In genomic region chrX:46330513-46330912, GRCh38 we compare ENCODE assay signal across 20 cellular contexts.
A peak's percentile ranks its signal among the peaks of the same experiment; 100 is the strongest.
DNase-seq lines count a peak whose midpoint lies in the region; ATAC-seq, FAIRE-seq and TF ChIP-seq lines count a peak whose summit lies in the region.
"Had no signal": no experiment of that assay in that cellular context is flagged by ENCODE, and none has a peak within 500 bp of the region (broad histone marks: within the 10 kb centered on the region; RNA-seq: fewer than 3 reads in every experiment).

No MANE protein-coding gene starts in this region.

- H3K4me1 Mint-ChIP-seq in Calu3 (ENCODE audit: low read depth, unreplicated experiment) = peaks cover 58% of the 10 kb centered on the region

- CTCF ChIA-PET in Calu3 (lab: Charles Lee) = no interaction called here
- CTCF ChIA-PET in PC-3 (lab: Charles Lee) = no interaction called here

- peaks cover 17% of the 10 kb centered on the region for H3K36me3 Mint-ChIP-seq in Calu3 (ENCODE audit: insufficient read depth, unreplicated experiment)
- H3K36me3 Mint-ChIP-seq: CD4-positive, alpha-beta memory T cell had no signal

- H3K27me3 ChIP-seq in PC-3 (ENCODE audit: low read length) = no peaks in the 10 kb centered on the region
- H3K27me3 ChIP-seq in SJSA1 (replicated peaks) = no peaks in the 10 kb centered on the region
- no peaks in the 10 kb centered on the region for H3K27me3 ChIP-seq in keratinocyte (ENCODE audit: control insufficient read depth, extremely low read depth, insufficient read depth, low read length)

- dilution Hi-C loops in keratinocyte (cut with MboI; ENCODE audit: extremely low pct_ligation_motif_present, low sequenced_read_pairs) = no loop called here

- no peaks in the 10 kb centered on the region for H3K9me2 ChIP-seq in PC-3 (replicated peaks; ENCODE audit: low read length)

- intact Hi-C loops in Calu3 (cut with micrococcal nuclease; ENCODE audit: unreplicated experiment) = no loop called here
- intact Hi-C loops in PC-3 (cut with micrococcal nuclease) = no loop called here

- H3K36me3 ChIP-seq in PC-3 (ENCODE audit: low read depth, low read length) (0 out of 2 replicates have a peak, but pooled peaks cover 5% of the 10 kb centered on the region), SJSA1 (peaks cover 6% of the 10 kb centered on the region; the same call in 1 of the 2 replicates), keratinocyte (ENCODE audit: control insufficient read depth in 2 of 2, extremely low read depth in 1 of 2, insufficient read depth in 2 of 2, low read length in 2 of 2) (no peaks in the 10 kb centered on the region)

- H3K4me1 ChIP-seq in PC-3 (ENCODE audit: insufficient read depth, low read length) = peaks cover 54% of the 10 kb centered on the region
- H3K4me1 ChIP-seq in SJSA1 (replicated peaks) = peaks cover 49% of the 10 kb centered on the region
- peaks cover 50% of the 10 kb centered on the region for H3K4me1 ChIP-seq in keratinocyte (ENCODE audit: control insufficient read depth, extremely low read depth, insufficient read depth, low read length)

- H3K27ac ChIP-seq in PC-3 (ENCODE audit: low read length) = peak overlapping the region; percentile 36
- H3K27ac ChIP-seq in SJSA1 = peak overlapping the region; percentile 42; the same call in 1 of the 2 replicates
- peak overlapping the region; percentile 14 for H3K27ac ChIP-seq in keratinocyte (ENCODE audit: control insufficient read depth, insufficient read depth, low read length)
- H3K27ac ChIP-seq: C4-2B had no signal

- H3K27ac Mint-ChIP-seq in Calu3 (ENCODE audit: unreplicated experiment) = peak overlapping the region; percentile 60
- H3K27ac Mint-ChIP-seq: CD4-positive, alpha-beta memory T cell; GM23338; HFFc6 had no signal

- no peak overlapping the region for H3K4me3 ChIP-seq in PC-3 (ENCODE audit: low read length)
- no peak overlapping the region for H3K4me3 ChIP-seq in SJSA1
- H3K4me3 ChIP-seq in keratinocyte (ENCODE audit: control insufficient read depth in 2 of 3, extremely low read depth in 1 of 3, insufficient read depth in 2 of 3, low read depth in 1 of 3, low read length in 3 of 3) = no peak overlapping the region
- H3K4me3 ChIP-seq: GM23338, K562 had no signal

- H3F3A ChIP-seq in PC-3 (ENCODE audit: low read length, unreplicated experiment) = peaks cover 5% of the 10 kb centered on the region

- H3K79me2 ChIP-seq in PC-3 (ENCODE audit: low read length) (peaks cover 28% of the 10 kb centered on the region), keratinocyte (ENCODE audit: control insufficient read depth, insufficient read depth, low read length) (peaks cover 1% of the 10 kb centered on the region)

- TF ChIP-seq CTCF in Calu3 (IDR thresholded peaks at IDR 0.05; ENCODE audit: unreplicated experiment) (no peak), PC-3 (conservative IDR thresholded peaks at IDR 0.05; ENCODE audit: low read depth, low read length) (no peak), keratinocyte (optimal IDR thresholded peaks at IDR 0.05 in 1 of 3, IDR thresholded peaks at IDR 0.05 in 1 of 3, conservative IDR thresholded peaks at IDR 0.05 in 1 of 3; ENCODE audit: extremely low read depth in 1 of 3, insufficient read depth in 2 of 3, low read length in 3 of 3) (no peak)

- BruUV-seq in Calu3 (replicated peaks; lab: Mats Ljungman, UMichigan) = no TSS peak
- BruUV-seq in PC-3 (replicated peaks; lab: Mats Ljungman, UMichigan) = no TSS peak

- peaks cover 3% of the 10 kb centered on the region for H3K9me3 Mint-ChIP-seq in Calu3 (ENCODE audit: low read depth, unreplicated experiment)
- H3K9me3 Mint-ChIP-seq: GM23338, HFFc6 had no signal

- H3K4me3 Mint-ChIP-seq in Calu3 (ENCODE audit: low read depth, unreplicated experiment) = no peak overlapping the region
- H3K4me3 Mint-ChIP-seq: CD4-positive, alpha-beta memory T cell; GM23338; HFFc6 had no signal

- H3K27me3 Mint-ChIP-seq in Calu3 (ENCODE audit: unreplicated experiment) = no peaks in the 10 kb centered on the region
- H3K27me3 Mint-ChIP-seq: CD4-positive, alpha-beta memory T cell had no signal

- H2AFZ ChIP-seq in PC-3 (ENCODE audit: low read length) (no peak overlapping the region), keratinocyte (ENCODE audit: control insufficient read depth, low read length) (no peak overlapping the region)
- H2AFZ ChIP-seq: GM23338 had no signal

- no peak for ATAC-seq in PC-3
- ATAC-seq in GM18498 (IDR thresholded peaks at IDR 0.05; ENCODE audit: unreplicated experiment) = no peak
- ATAC-seq: GM23338, K562 had no signal

- H3K4me2 ChIP-seq in PC-3 (ENCODE audit: low read length) (no peak overlapping the region), keratinocyte (ENCODE audit: control insufficient read depth, extremely low read depth, insufficient read depth, low read depth, low read length) (no peak overlapping the region)
- H3K4me2 ChIP-seq: GM23338 had no signal

- no peak for FAIRE-seq in keratinocyte (lab: Jason Lieb, UNC)
- FAIRE-seq: A204.1, H54, HTR-8/SVneo, K562 had no signal

- 0 out of 2 replicates have a peak, but pooled peaks cover 3% of the 10 kb centered on the region for H3K9me3 ChIP-seq in PC-3 (ENCODE audit: low read length)
- no peaks in the 10 kb centered on the region for H3K9me3 ChIP-seq in SJSA1 (replicated peaks)
- no peaks in the 10 kb centered on the region for H3K9me3 ChIP-seq in keratinocyte (ENCODE audit: control insufficient read depth, low read depth, low read length)

- H3K9me1 ChIP-seq in keratinocyte (ENCODE audit: control insufficient read depth, extremely low read depth, insufficient read depth, low read length) = no peaks in the 10 kb centered on the region

- DNase-seq in Calu3 (no peak), PC-3 (no peak), SJSA1 (ENCODE audit: low read depth in 1 of 2, low spot score in 2 of 2) (no peak), keratinocyte (ENCODE audit: low read depth, low spot score) (no peak), NCI-H2029 (lab: John Stamatoyannopoulos, UW) (no peak), NCI-H524 (lab: John Stamatoyannopoulos, UW) (no peak)
- DNase-seq: AML-193; CD4-positive, alpha-beta memory T cell; DMS79 treated with DMSO at 0.1 percent for 48 hours; GF-D8; HCEC 1CT; HFFc6; IMR-90 had no signal

- H4K20me1 ChIP-seq in PC-3 (ENCODE audit: low read length) = no peaks in the 10 kb centered on the region
- no peaks in the 10 kb centered on the region for H4K20me1 ChIP-seq in keratinocyte (ENCODE audit: control insufficient read depth, extremely low read depth, insufficient read depth, low read length)

- H3K9ac ChIP-seq in PC-3 (ENCODE audit: low read length) (no peak overlapping the region), keratinocyte (ENCODE audit: control insufficient read depth, extremely low read depth, insufficient read depth, low read length) (no peak overlapping the region)

- POLR2A ChIA-PET in PC-3 (lab: Charles Lee; ENCODE audit: unreplicated experiment) = no interaction called here
